In the genomic region with DNA sequence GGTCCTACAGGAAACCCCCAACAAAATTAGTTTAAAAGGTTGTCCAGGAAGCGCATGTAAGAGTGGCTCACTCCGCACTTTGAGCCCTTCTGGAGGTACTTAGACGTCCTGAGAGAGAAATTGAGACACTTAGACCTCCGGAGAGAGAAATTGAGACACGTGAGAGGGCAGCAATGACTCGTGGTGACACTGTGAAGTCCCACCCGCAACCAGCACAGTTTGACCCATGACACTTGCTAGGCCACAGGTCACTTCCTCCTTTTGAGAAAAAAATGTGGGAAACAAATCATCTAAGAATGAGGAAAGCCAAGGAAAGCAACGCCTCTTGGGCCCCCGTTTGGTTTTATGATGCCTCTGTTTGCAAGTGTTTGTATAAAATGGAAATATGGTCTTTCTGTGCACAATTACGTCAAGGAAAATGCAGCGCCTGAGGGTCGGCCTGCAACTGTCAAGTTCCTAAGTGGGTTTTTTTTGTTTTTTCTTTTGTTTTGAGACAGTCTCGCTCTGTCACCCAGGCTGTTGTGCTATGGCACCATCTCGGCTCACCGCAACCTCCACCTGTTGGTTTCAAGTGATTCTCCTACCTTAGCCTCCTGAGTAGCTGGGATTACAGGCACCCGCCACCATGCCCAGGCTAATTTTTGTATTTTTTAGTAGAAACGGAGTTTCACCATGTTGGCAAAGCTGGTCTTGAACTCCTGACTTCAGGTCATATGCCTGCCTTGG, we compare ENCODE assay signal across 10 cellular contexts. TPM values are rescaled to one million over a fixed set of nuclear protein-coding genes. Genes with fewer than 3 reads are reported as not detected.
DNase-seq lines count a peak whose midpoint lies in the region; ATAC-seq and TF ChIP-seq lines count a peak whose summit lies in the region.
"Had no signal": no experiment of that assay in that cellular context is flagged by ENCODE, and none has a peak within 500 bp of the region (broad histone marks: within the 10 kb centered on the region; RNA-seq: fewer than 3 reads in every experiment).

No MANE protein-coding gene starts in this region.

- H3K27me3 Mint-ChIP-seq in activated T-cell treated with anti-CD3 and anti-CD28 coated beads, Interleukin-2, amount 50 U/mL, for 4 hours (ENCODE audit: low read depth): no peaks in the 10 kb centered on the region

- peaks cover 13% of the 10 kb centered on the region for H3K4me1 Mint-ChIP-seq in activated T-cell treated with anti-CD3 and anti-CD28 coated beads, Interleukin-2, amount 50 U/mL, for 4 hours (ENCODE audit: low read depth)
- H3K4me1 Mint-ChIP-seq in stimulated activated effector memory CD8-positive, alpha-beta T cell treated with anti-CD3 and anti-CD28 coated beads, Interleukin-12 subunit alpha, Interleukin-12 subunit beta, amount 100 ng/mL, for 72 hours: peaks cover 18% of the 10 kb centered on the region

- DNase-seq in activated T-cell treated with anti-CD3 and anti-CD28 coated beads, Interleukin-2, amount 50 U/mL, for 4 hours: no peak
- DNase-seq in activated T-cell treated with anti-CD3 and anti-CD28 coated beads, Interleukin-2, amount 50 U/mL, for 1 hour: no peak
- DNase-seq in stimulated activated effector memory CD8-positive, alpha-beta T cell treated with anti-CD3 and anti-CD28 coated beads, Interleukin-12 subunit alpha, Interleukin-12 subunit beta, amount 100 ng/mL, for 72 hours (ENCODE audit: low spot score in 2 of 2): no peak
- no peak for DNase-seq in suprapubic skin (ENCODE audit: low spot score in 2 of 2)
- DNase-seq: activated T-cell treated with anti-CD3 and anti-CD28 coated beads, Interleukin-2, amount 50 U/mL, for 24 hours; NCI-H2029 had no signal

- no peaks in the 10 kb centered on the region for H3K36me3 ChIP-seq in suprapubic skin

- no peak overlapping the region for H3K27ac ChIP-seq in suprapubic skin
- H3K27ac ChIP-seq: 22Rv1 had no signal

- no peak overlapping the region for H3K27ac Mint-ChIP-seq in stimulated activated effector memory CD8-positive, alpha-beta T cell treated with anti-CD3 and anti-CD28 coated beads, Interleukin-12 subunit alpha, Interleukin-12 subunit beta, amount 100 ng/mL, for 72 hours
- H3K27ac Mint-ChIP-seq: activated T-cell treated with anti-CD3 and anti-CD28 coated beads, Interleukin-2, amount 50 U/mL, for 24 hours had no signal

- H3K4me3 Mint-ChIP-seq in activated T-cell treated with anti-CD3 and anti-CD28 coated beads, Interleukin-2, amount 50 U/mL, for 4 hours: peak overlapping the region; percentile 19
- peak overlapping the region; percentile 76 for H3K4me3 Mint-ChIP-seq in stimulated activated effector memory CD8-positive, alpha-beta T cell treated with anti-CD3 and anti-CD28 coated beads, Interleukin-12 subunit alpha, Interleukin-12 subunit beta, amount 100 ng/mL, for 72 hours
- H3K4me3 Mint-ChIP-seq: activated T-cell treated with anti-CD3 and anti-CD28 coated beads, Interleukin-2, amount 50 U/mL, for 24 hours had no signal

- no peaks in the 10 kb centered on the region for H3K9me3 ChIP-seq in suprapubic skin

- no peak overlapping the region for H3K4me3 ChIP-seq in suprapubic skin

- H3K9me3 Mint-ChIP-seq in activated T-cell treated with anti-CD3 and anti-CD28 coated beads, Interleukin-2, amount 50 U/mL, for 4 hours: peaks cover 2% of the 10 kb centered on the region
- peaks cover 4% of the 10 kb centered on the region for H3K9me3 Mint-ChIP-seq in stimulated activated effector memory CD8-positive, alpha-beta T cell treated with anti-CD3 and anti-CD28 coated beads, Interleukin-12 subunit alpha, Interleukin-12 subunit beta, amount 100 ng/mL, for 72 hours
- H3K9me3 Mint-ChIP-seq: activated T-cell treated with anti-CD3 and anti-CD28 coated beads, Interleukin-2, amount 50 U/mL, for 24 hours had no signal

- TF ChIP-seq EP300 in suprapubic skin (IDR thresholded peaks at IDR 0.05): no peak

- no peaks in the 10 kb centered on the region for H3K36me3 Mint-ChIP-seq in activated T-cell treated with anti-CD3 and anti-CD28 coated beads, Interleukin-2, amount 50 U/mL, for 4 hours (ENCODE audit: insufficient read depth)
- H3K36me3 Mint-ChIP-seq in stimulated activated effector memory CD8-positive, alpha-beta T cell treated with anti-CD3 and anti-CD28 coated beads, Interleukin-12 subunit alpha, Interleukin-12 subunit beta, amount 100 ng/mL, for 72 hours: no peaks in the 10 kb centered on the region

- WGBS in suprapubic skin: 88% methylated on average over 17 of the region's 17 CpGs

- no peaks in the 10 kb centered on the region for H3K27me3 ChIP-seq in suprapubic skin

- no peaks in the 10 kb centered on the region for H3K4me1 ChIP-seq in suprapubic skin

- no peak for ATAC-seq in activated T-cell treated with anti-CD3 and anti-CD28 coated beads, Interleukin-2, amount 50 U/mL, for 4 hours
- peak; percentile 32 for ATAC-seq in esophagus mucosa
- ATAC-seq in stimulated activated effector memory CD8-positive, alpha-beta T cell treated with anti-CD3 and anti-CD28 coated beads, Interleukin-12 subunit alpha, Interleukin-12 subunit beta, amount 100 ng/mL, for 72 hours: no peak
- ATAC-seq in GM18909 (IDR thresholded peaks at IDR 0.05; ENCODE audit: poor library complexity, unreplicated experiment): no peak
- ATAC-seq: HCT116 had no signal

- no peak for TF ChIP-seq POLR2A in suprapubic skin (IDR thresholded peaks at IDR 0.05)

- TF ChIP-seq CTCF in suprapubic skin (IDR thresholded peaks at IDR 0.05): no peak

RNA-seq across cellular contexts. Expression of a gene that starts 13.6 kb away (rescaled TPM):
- 10 to 100 TPM; 55.1 to 72.2 (median 58.3) TPM for total RNA-seq in activated T-cell treated with anti-CD3 and anti-CD28 coated beads, Interleukin-2, amount 50 U/mL, for 4 hours
- total RNA-seq in esophagus mucosa (21.8 TPM), suprapubic skin (10 to 100 TPM; 27.7 to 38.6 (median 35.8) TPM)

RNA-seq across cellular contexts. Expression of a gene that starts 30.8 kb away (rescaled TPM):
- 10 to 100 TPM; 14.6 to 18.4 (median 16.8) TPM for total RNA-seq in activated T-cell treated with anti-CD3 and anti-CD28 coated beads, Interleukin-2, amount 50 U/mL, for 4 hours
- 0.36 TPM for total RNA-seq in esophagus mucosa
- total RNA-seq in suprapubic skin: 1 to 10 TPM in 2 of 4 donors, under 1 TPM in 2; 0.95 to 2.7 (median 1.3) TPM

RNA-seq across cellular contexts. Expression of a gene that starts 48.9 kb away (rescaled TPM):
- total RNA-seq in activated T-cell treated with anti-CD3 and anti-CD28 coated beads, Interleukin-2, amount 50 U/mL, for 4 hours: 1 to 10 TPM; 2.9 to 3.8 (median 3.3) TPM
- total RNA-seq in esophagus mucosa (8.2 TPM), suprapubic skin (10 to 100 TPM in 2 of 4 donors, 1 to 10 TPM in 2; 6.3 to 10.9 (median 9.1) TPM)

RNA-seq across cellular contexts. Expression of a gene that starts 56.3 kb away (rescaled TPM):
- total RNA-seq in activated T-cell treated with anti-CD3 and anti-CD28 coated beads, Interleukin-2, amount 50 U/mL, for 4 hours: under 1 TPM; under 0.01 to 0.08 (median 0.05) TPM
- total RNA-seq in esophagus mucosa (184 TPM), suprapubic skin (100 to 1,000 TPM; 829 to 975 (median 858) TPM)

Comparison
In these comparisons a context has a peak if more than half of its experiments do, and no peak if none do; other contexts are left out.
1. RNA of a gene that starts 30.8 kb away (total RNA-seq): 14.6 to 18.4 TPM in activated T-cell treated with anti-CD3 and anti-CD28 coated beads, Interleukin-2, amount 50 U/mL, for 4 hours; 0.95 to 2.7 TPM in suprapubic skin and 0.36 TPM in esophagus mucosa (single experiment); every median in the first group is over 4 times any median in the second.